In genomic region chr18:429030-429429, GRCh38 we compare ENCODE assay signal across 20 cellular contexts.
A peak's percentile ranks its signal among the peaks of the same experiment; 100 is the strongest.
DNase-seq lines count a peak whose midpoint lies in the region; ATAC-seq and TF ChIP-seq lines count a peak whose summit lies in the region.
"Had no signal": no experiment of that assay in that cellular context is flagged by ENCODE, and none has a peak within 500 bp of the region (broad histone marks: within the 10 kb centered on the region; RNA-seq: fewer than 3 reads in every experiment).

No MANE protein-coding gene starts in this region.

- no peaks in the 10 kb centered on the region for H3K36me3 ChIP-seq in body of pancreas (replicated peaks in 1 of 2; ENCODE audit: insufficient read depth in 1 of 2, low read depth in 2 of 2)
- H3K36me3 ChIP-seq in uterus: no peaks in the 10 kb centered on the region
- H3K36me3 ChIP-seq: BE2C had no signal

- intact Hi-C loops in body of pancreas (cut with DNase I) (no loop called here), uterus (cut with DNase I; ENCODE audit: low total_unique reads) (no loop called here)

- TF ChIP-seq CTCF in body of pancreas (IDR thresholded peaks at IDR 0.05): no peak
- TF ChIP-seq CTCF in uterus (IDR thresholded peaks at IDR 0.05): no peak

- H3K4me3 ChIP-seq in body of pancreas: no peak overlapping the region
- no peak overlapping the region for H3K4me3 ChIP-seq in uterus
- H3K4me3 ChIP-seq: GM12878 had no signal

- no peaks in the 10 kb centered on the region for H3K27me3 Mint-ChIP-seq in activated T-cell treated with anti-CD3 and anti-CD28 coated beads, Interleukin-2, amount 50 U/mL, for 72 hours (ENCODE audit: low read depth)
- H3K27me3 Mint-ChIP-seq: IgD-negative memory B cell had no signal

- H3K9me3 Mint-ChIP-seq in activated T-cell treated with anti-CD3 and anti-CD28 coated beads, Interleukin-2, amount 50 U/mL, for 72 hours: no peaks in the 10 kb centered on the region
- H3K9me3 Mint-ChIP-seq: CD4-positive, CD25-positive, alpha-beta regulatory T cell; IgD-negative memory B cell had no signal

- no peak for ATAC-seq in activated T-cell treated with anti-CD3 and anti-CD28 coated beads, Interleukin-2, amount 50 U/mL, for 72 hours (replicated peaks in 1 of 2)
- ATAC-seq in body of pancreas: peak; percentile 89
- ATAC-seq: GM12878, SK-N-SH treated with all-trans-retinoic acid at 6 μM for 48 hours had no signal

- H3K27ac ChIP-seq in body of pancreas (no peak overlapping the region), uterus (peak overlapping the region; percentile 1 to 41)
- H3K27ac ChIP-seq: RWPE1 had no signal

- H3K4me1 Mint-ChIP-seq in activated T-cell treated with anti-CD3 and anti-CD28 coated beads, Interleukin-2, amount 50 U/mL, for 72 hours (ENCODE audit: low read depth): no peaks in the 10 kb centered on the region
- H3K4me1 Mint-ChIP-seq: CD4-positive, CD25-positive, alpha-beta regulatory T cell; IgD-negative memory B cell had no signal

- no peak for DNase-seq in activated T-cell treated with anti-CD3 and anti-CD28 coated beads, Interleukin-2, amount 50 U/mL, for 72 hours
- no peak for DNase-seq in activated T-cell treated with anti-CD3 and anti-CD28 coated beads, Interleukin-2, amount 50 U/mL, for 48 hours
- no peak for DNase-seq in body of pancreas
- DNase-seq in iris pigment epithelial cell (ENCODE audit: low read depth): peak; percentile 51
- DNase-seq in uterus: no peak
- no peak for DNase-seq in SW480 (ENCODE audit: low spot score)
- no peak for DNase-seq in OCI-M2 (lab: John Stamatoyannopoulos, UW; ENCODE audit: unreplicated experiment)
- no peak for DNase-seq in NCI-H2029 treated with DMSO at 0.1 percent for 48 hours (lab: John Stamatoyannopoulos, UW)
- DNase-seq: BE2C; CD4-positive, CD25-positive, alpha-beta regulatory T cell; DND-41; NCI-H1694 treated with DMSO at 0.1 percent for 48 hours; NCI-H2107; NCI-H510A treated with DMSO at 0.1 percent for 48 hours; NCI-H748 treated with DMSO at 0.1 percent for 48 hours; SHP77 treated with DMSO at 0.1 percent for 48 hours had no signal

- WGBS in body of pancreas, 2 donors: 9 to 19% methylated on average over 1 of the region's 1 CpG

- H3K9me3 ChIP-seq in body of pancreas (no peaks in the 10 kb centered on the region), uterus (no peaks in the 10 kb centered on the region)
- H3K9me3 ChIP-seq: BE2C had no signal

- no peaks in the 10 kb centered on the region for H3K36me3 Mint-ChIP-seq in activated T-cell treated with anti-CD3 and anti-CD28 coated beads, Interleukin-2, amount 50 U/mL, for 72 hours (ENCODE audit: insufficient read depth in 2 of 2)
- H3K36me3 Mint-ChIP-seq: CD4-positive, CD25-positive, alpha-beta regulatory T cell; IgD-negative memory B cell had no signal

- H3K27me3 ChIP-seq in body of pancreas: no peaks in the 10 kb centered on the region
- H3K27me3 ChIP-seq in uterus: no peaks in the 10 kb centered on the region
- H3K27me3 ChIP-seq: BE2C had no signal

- H3K4me3 Mint-ChIP-seq in activated T-cell treated with anti-CD3 and anti-CD28 coated beads, Interleukin-2, amount 50 U/mL, for 72 hours: no peak overlapping the region
- H3K4me3 Mint-ChIP-seq: CD4-positive, CD25-positive, alpha-beta regulatory T cell; IgD-negative memory B cell had no signal

- no peak for TF ChIP-seq POLR2A in body of pancreas (IDR thresholded peaks at IDR 0.05)
- TF ChIP-seq POLR2A in uterus (IDR thresholded peaks at IDR 0.05): no peak

- H3K4me1 ChIP-seq in body of pancreas (peaks cover 12% of the 10 kb centered on the region), uterus (no peaks in the 10 kb centered on the region)
- H3K4me1 ChIP-seq: BE2C had no signal

- peak overlapping the region; percentile 24 for H3K27ac Mint-ChIP-seq in activated T-cell treated with anti-CD3 and anti-CD28 coated beads, Interleukin-2, amount 50 U/mL, for 72 hours
- H3K27ac Mint-ChIP-seq: IgD-negative memory B cell had no signal

Comparison
In these comparisons a context has a peak if more than half of its experiments do, and no peak if none do; other contexts are left out.
1. H3K27ac ChIP-seq: peak in uterus (2 of 2); none in body of pancreas (0 of 4).